ENCODE assay signal across 10 cellular contexts in genomic region chr19:24159707-24160106, GRCh38.
DNase-seq lines count a peak whose midpoint lies in the region; ATAC-seq, FAIRE-seq and TF ChIP-seq lines count a peak whose summit lies in the region.
"Had no signal": no experiment of that assay in that cellular context is flagged by ENCODE, and none has a peak within 500 bp of the region (broad histone marks: within the 10 kb centered on the region; RNA-seq: fewer than 3 reads in every experiment).

No MANE protein-coding gene starts in this region.

- no peaks in the 10 kb centered on the region for H3K9me3 ChIP-seq in WERI-Rb-1 (ENCODE audit: severe bottlenecking)
- H3K9me3 ChIP-seq: SJSA1 had no signal

- H3K4me3 ChIP-seq in WERI-Rb-1 (ENCODE audit: low read depth, low read length): no peak overlapping the region
- H3K4me3 ChIP-seq: SJSA1 had no signal

- no peak for FAIRE-seq in D721Med (lab: Jason Lieb, UNC)

- TF ChIP-seq CTCF in D721Med (IDR thresholded peaks at IDR 0.05; ENCODE audit: insufficient read depth, missing control alignments) (peak; percentile 32), WERI-Rb-1 (IDR thresholded peaks at IDR 0.05; ENCODE audit: low read depth, low read length) (peak; percentile 81)

- no peaks in the 10 kb centered on the region for H3K36me3 ChIP-seq in WERI-Rb-1
- H3K36me3 ChIP-seq: SJSA1 had no signal

- DNase-seq in D721Med (ENCODE audit: insufficient read length, low spot score) (no peak), HuH-7.5 (ENCODE audit: low spot score) (peak; percentile 13), WERI-Rb-1 (peak; percentile 11), left lobe of liver (ENCODE audit: low spot score) (no peak), caudate nucleus (lab: John Stamatoyannopoulos, UW) (no peak), NOMO-1 treated with DMSO at 0.1 percent for 48 hours (lab: John Stamatoyannopoulos, UW; ENCODE audit: unreplicated experiment) (no peak), amygdala (lab: John Stamatoyannopoulos, UW) (no peak)
- DNase-seq: activated T-cell treated with anti-CD3 and anti-CD28 coated beads, Interleukin-2, amount 50 U/mL, for 72 hours had no signal

- peak; percentile 86 for ATAC-seq in left lobe of liver
- ATAC-seq in HG02870 (IDR thresholded peaks at IDR 0.05; ENCODE audit: unreplicated experiment): no peak
- ATAC-seq: activated T-cell treated with anti-CD3 and anti-CD28 coated beads, Interleukin-2, amount 50 U/mL, for 72 hours had no signal

- no peaks in the 10 kb centered on the region for H3K27me3 ChIP-seq in WERI-Rb-1 (ENCODE audit: insufficient read depth, low read depth, severe bottlenecking)
- H3K27me3 ChIP-seq: SJSA1 had no signal

- H3K27ac ChIP-seq in WERI-Rb-1 (no peak overlapping the region), caudate nucleus (ENCODE audit: low read depth, low read length) (no peak overlapping the region)
- H3K27ac ChIP-seq: SJSA1 had no signal

Comparison
In these comparisons a context has a peak if more than half of its experiments do, and no peak if none do; other contexts are left out.
1. DNase-seq: peak in HuH-7.5 (single experiment) and WERI-Rb-1 (single experiment); none in D721Med (single experiment), left lobe of liver (single experiment), caudate nucleus (0 of 61), NOMO-1 treated with DMSO at 0.1 percent for 48 hours (single experiment) and amygdala (0 of 56).